In the genomic region with DNA sequence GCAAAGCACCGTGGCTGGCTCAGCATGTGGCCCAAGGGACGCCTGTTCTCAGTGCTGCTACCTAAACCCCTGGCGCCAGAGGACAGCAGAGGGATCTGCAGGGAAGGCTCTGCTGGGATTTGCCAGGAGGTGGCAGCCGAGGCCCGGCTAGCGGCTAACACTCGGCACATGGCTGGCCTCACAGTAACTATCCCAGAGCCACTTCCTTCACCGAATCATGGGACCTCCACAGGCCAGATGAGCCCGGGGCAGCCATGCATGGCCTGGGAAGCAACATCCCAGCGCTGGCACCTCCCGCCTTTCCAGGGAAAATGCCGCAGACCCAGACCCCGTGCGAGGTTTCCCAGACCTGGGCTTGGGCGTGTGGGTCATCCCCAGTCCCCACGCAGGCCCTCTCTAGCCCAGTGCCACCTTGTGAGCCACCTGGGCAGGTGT, we compare ENCODE assay signal across 8 cellular contexts. TPM values are rescaled to one million over a fixed set of nuclear protein-coding genes. Genes with fewer than 3 reads are reported as not detected.
DNase-seq lines count a peak whose midpoint lies in the region; ATAC-seq and TF ChIP-seq lines count a peak whose summit lies in the region.

No MANE protein-coding gene starts in this region.

- no peak overlapping the region for H3K27ac Mint-ChIP-seq in activated CD8-positive, alpha-beta T cell treated with anti-CD3 and anti-CD28 coated beads for 36 hours
- no peak overlapping the region for H3K27ac Mint-ChIP-seq in memory B cell

- H3K4me1 Mint-ChIP-seq in activated CD8-positive, alpha-beta T cell treated with anti-CD3 and anti-CD28 coated beads for 36 hours (ENCODE audit: low read depth) = peaks cover 4% of the 10 kb centered on the region
- peaks cover 3% of the 10 kb centered on the region for H3K4me1 Mint-ChIP-seq in memory B cell

- no peaks in the 10 kb centered on the region for H3K36me3 ChIP-seq in effector memory CD4-positive, alpha-beta T cell (ENCODE audit: control insufficient read depth, insufficient read depth, low read length)

- no peaks in the 10 kb centered on the region for H3K4me1 ChIP-seq in effector memory CD4-positive, alpha-beta T cell (ENCODE audit: control insufficient read depth, insufficient read depth, low read length, poor library complexity, severe bottlenecking)

- TF ChIP-seq CTCF in GM10248 (IDR thresholded peaks at IDR 0.05; ENCODE audit: control extremely low read depth, extremely low read depth, low read depth, missing control alignments) = peak; percentile 72
- peak; percentile 93 for TF ChIP-seq CTCF in activated CD8-positive, alpha-beta T cell treated with anti-CD3 and anti-CD28 coated beads for 36 hours (IDR thresholded peaks at IDR 0.05)

- DNase-seq in GM10248 (ENCODE audit: extremely low spot score) (peak; percentile 90), HEK293T (ENCODE audit: extremely low spot score) (peak; percentile 97), NCI-H2107 treated with DMSO at 0.1 percent for 48 hours (lab: John Stamatoyannopoulos, UW; ENCODE audit: unreplicated experiment) (peak; percentile 22), memory B cell (ENCODE audit: low spot score in 2 of 2) (peak; percentile 38 to 48), NCI-H146 (lab: John Stamatoyannopoulos, UW) (no peak)
- peak; percentile 82 for DNase-seq in activated CD8-positive, alpha-beta T cell treated with anti-CD3 and anti-CD28 coated beads for 36 hours
- peak; percentile 22 to 55 (median 30) for DNase-seq in effector memory CD4-positive, alpha-beta T cell
- DNase-seq in stimulated activated CD8-positive, alpha-beta memory T cell treated with anti-CD3 and anti-CD28 coated beads, Interleukin-15, amount 100 ng/mL, for 4 hours (ENCODE audit: low read depth in 2 of 2) = peak; percentile 9 to 19

- POLR2A ChIA-PET in GM10248 (lab: Yijun Ruan, JAX) (no interaction called here), HEK293T (lab: Yijun Ruan, JAX) (no interaction called here)
- POLR2A ChIA-PET in activated CD8-positive, alpha-beta T cell treated with anti-CD3 and anti-CD28 coated beads for 36 hours (lab: Charles Lee) = no interaction called here

- peak; percentile 98 for ATAC-seq in activated CD8-positive, alpha-beta T cell treated with anti-CD3 and anti-CD28 coated beads for 36 hours
- peak; percentile 96 for ATAC-seq in memory B cell (ENCODE audit: low read depth)

- H3K27me3 ChIP-seq in effector memory CD4-positive, alpha-beta T cell (replicated peaks; ENCODE audit: control insufficient read depth, insufficient read depth, low read length, poor library complexity, severe bottlenecking) = no peaks in the 10 kb centered on the region

- no peaks in the 10 kb centered on the region for H3K9me3 ChIP-seq in effector memory CD4-positive, alpha-beta T cell (ENCODE audit: control insufficient read depth, low read length)

- H3K27ac ChIP-seq in effector memory CD4-positive, alpha-beta T cell (ENCODE audit: insufficient read depth, low read length, poor library complexity, severe bottlenecking) = no peak overlapping the region

- peaks cover 4% of the 10 kb centered on the region for H3K9me3 Mint-ChIP-seq in activated CD8-positive, alpha-beta T cell treated with anti-CD3 and anti-CD28 coated beads for 36 hours
- H3K9me3 Mint-ChIP-seq in memory B cell = no peaks in the 10 kb centered on the region

- H3K4me3 Mint-ChIP-seq in activated CD8-positive, alpha-beta T cell treated with anti-CD3 and anti-CD28 coated beads for 36 hours = no peak overlapping the region
- H3K4me3 Mint-ChIP-seq in memory B cell = no peak overlapping the region

- intact Hi-C loops in activated CD8-positive, alpha-beta T cell treated with anti-CD3 and anti-CD28 coated beads for 36 hours (cut with micrococcal nuclease) = loop anchor here (10.0 kb wide), 1 partner anchor 132 kb away; no protein-coding TSS in a partner anchor

- CTCF ChIA-PET in GM10248 (lab: Yijun Ruan, JAX) (interaction anchor here (3.1 kb wide), 1 partner anchor 130 kb away, joined by 9 read pairs; no protein-coding TSS in a partner anchor), HEK293T (lab: Yijun Ruan, JAX) (no interaction called here)
- CTCF ChIA-PET in activated CD8-positive, alpha-beta T cell treated with anti-CD3 and anti-CD28 coated beads for 36 hours (lab: Charles Lee) = interaction anchor here (1.0 to 1.1 kb wide), 2 partner anchors 125 to 130 kb away, joined by 3 read pairs; no protein-coding TSS in a partner anchor

- H3K4me3 ChIP-seq in effector memory CD4-positive, alpha-beta T cell (ENCODE audit: insufficient read depth, low read depth, low read length, poor library complexity, severe bottlenecking) = no peak overlapping the region

- H3K36me3 Mint-ChIP-seq in activated CD8-positive, alpha-beta T cell treated with anti-CD3 and anti-CD28 coated beads for 36 hours (ENCODE audit: low read depth) = peaks cover 9% of the 10 kb centered on the region
- H3K36me3 Mint-ChIP-seq in memory B cell = peaks cover 3% of the 10 kb centered on the region

- H3K27me3 Mint-ChIP-seq in activated CD8-positive, alpha-beta T cell treated with anti-CD3 and anti-CD28 coated beads for 36 hours = no peaks in the 10 kb centered on the region
- no peaks in the 10 kb centered on the region for H3K27me3 Mint-ChIP-seq in memory B cell

TF ChIP-seq in HEK293T, 16 proteins besides CTCF, POLR2A, EP300 and RAD21:
- TF ChIP-seq SUZ12 (IDR thresholded peaks at IDR 0.05) (no peak), SP1 (IDR thresholded peaks at IDR 0.05) (no peak), LEF1 (IDR thresholded peaks at IDR 0.05; ENCODE audit: borderline replicate concordance) (no peak), L3MBTL2 (conservative IDR thresholded peaks at IDR 0.05) (peak; percentile 60), FOXA1 (IDR thresholded peaks at IDR 0.05) (no peak), PKNOX1 (IDR thresholded peaks at IDR 0.05) (no peak)

RNA-seq across cellular contexts. Expression of gene DPYSL4, which starts 36.4 kb away (rescaled TPM):
- 10 to 100 TPM; 20.9 to 23.2 TPM for total RNA-seq in activated CD8-positive, alpha-beta T cell treated with anti-CD3 and anti-CD28 coated beads for 36 hours
